Comparison of ENCODE assay signal across 10 cellular contexts in the genomic region with DNA sequence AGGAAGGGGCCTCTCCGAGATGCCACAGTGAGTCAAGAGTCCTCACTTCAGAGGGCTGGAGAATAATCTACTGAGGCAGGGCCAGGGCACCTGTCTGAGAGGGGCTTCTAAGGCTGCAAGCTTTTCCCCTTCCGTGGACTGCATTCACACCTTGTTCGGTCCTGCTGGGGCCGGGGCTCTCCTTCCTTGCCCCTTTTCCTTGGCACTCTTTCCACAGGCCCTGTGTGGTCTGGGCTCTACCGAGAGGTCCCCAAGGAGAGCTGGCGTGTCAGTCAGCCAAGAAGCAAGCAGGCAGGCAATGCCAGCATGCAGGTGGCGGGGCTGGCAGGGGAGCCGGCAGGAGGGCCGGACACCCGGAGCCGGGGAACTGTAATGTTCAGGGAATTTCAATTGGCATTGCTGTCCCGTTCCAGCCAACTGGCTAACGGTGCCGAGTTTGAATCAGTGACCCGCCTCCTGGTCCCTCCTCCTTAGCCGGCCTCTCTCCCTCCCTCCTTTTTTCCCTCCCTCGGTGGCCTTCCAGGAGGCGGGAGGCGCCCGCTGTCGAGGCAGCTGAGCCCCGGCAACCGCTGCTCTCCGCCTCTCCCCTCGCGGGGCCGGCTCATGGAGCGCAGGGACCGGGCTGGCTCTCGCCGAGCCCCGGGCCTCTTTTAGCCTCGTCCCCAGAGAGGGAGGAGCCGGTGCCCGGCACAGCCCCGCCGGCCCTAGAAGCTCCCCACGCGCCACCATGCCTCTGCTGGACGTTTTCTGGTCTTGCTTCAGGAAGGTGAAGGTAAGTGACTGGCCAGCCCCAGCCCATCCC. TPM values are rescaled to one million over a fixed set of nuclear protein-coding genes. Genes with fewer than 3 reads are reported as not detected.
DNase-seq lines count a peak whose midpoint lies in the region; ATAC-seq and TF ChIP-seq lines count a peak whose summit lies in the region.
"Had no signal": no experiment of that assay in that cellular context is flagged by ENCODE, and none has a peak within 500 bp of the region (broad histone marks: within the 10 kb centered on the region; RNA-seq: fewer than 3 reads in every experiment).

A gene with protein sequence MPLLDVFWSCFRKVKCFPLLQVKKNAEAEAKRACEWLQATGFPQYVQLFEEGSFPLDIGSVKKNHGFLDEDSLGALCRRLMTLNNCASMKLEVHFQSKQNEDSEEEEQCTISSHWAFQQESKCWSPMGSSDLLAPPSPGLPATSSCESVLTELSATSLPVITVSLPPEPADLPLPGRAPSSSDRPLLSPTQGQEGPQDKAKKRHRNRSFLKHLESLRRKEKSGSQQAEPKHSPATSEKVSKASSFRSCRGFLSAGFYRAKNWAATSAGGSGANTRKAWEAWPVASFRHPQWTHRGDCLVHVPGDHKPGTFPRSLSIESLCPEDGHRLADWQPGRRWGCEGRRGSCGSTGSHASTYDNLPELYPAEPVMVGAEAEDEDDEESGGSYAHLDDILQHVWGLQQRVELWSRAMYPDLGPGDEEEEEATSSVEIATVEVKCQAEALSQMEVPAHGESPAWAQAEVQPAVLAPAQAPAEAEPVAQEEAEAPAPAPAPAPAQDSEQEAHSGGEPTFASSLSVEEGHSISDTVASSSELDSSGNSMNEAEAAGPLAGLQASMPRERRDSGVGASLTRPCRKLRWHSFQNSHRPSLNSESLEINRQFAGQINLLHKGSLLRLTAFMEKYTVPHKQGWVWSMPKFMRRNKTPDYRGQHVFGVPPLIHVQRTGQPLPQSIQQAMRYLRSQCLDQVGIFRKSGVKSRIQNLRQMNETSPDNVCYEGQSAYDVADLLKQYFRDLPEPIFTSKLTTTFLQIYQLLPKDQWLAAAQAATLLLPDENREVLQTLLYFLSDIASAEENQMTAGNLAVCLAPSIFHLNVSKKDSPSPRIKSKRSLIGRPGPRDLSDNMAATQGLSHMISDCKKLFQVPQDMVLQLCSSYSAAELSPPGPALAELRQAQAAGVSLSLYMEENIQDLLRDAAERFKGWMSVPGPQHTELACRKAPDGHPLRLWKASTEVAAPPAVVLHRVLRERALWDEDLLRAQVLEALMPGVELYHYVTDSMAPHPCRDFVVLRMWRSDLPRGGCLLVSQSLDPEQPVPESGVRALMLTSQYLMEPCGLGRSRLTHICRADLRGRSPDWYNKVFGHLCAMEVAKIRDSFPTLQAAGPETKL (plus strand): TSS at position 511 of the 802 bp plus-strand sequence. CDS start 217 bp downstream, at position 728.

- in situ Hi-C loops in transverse colon (cut with MboI; ENCODE audit: low pct_ligation_motif_present in 1 of 4, low pct_unique_long_range_greater_than_20kb in 1 of 4, low sequenced_read_pairs in 3 of 4), result no loop called here

- peaks cover 5% of the 10 kb centered on the region for H3K27me3 Mint-ChIP-seq in glutamatergic neuron (ENCODE audit: unreplicated experiment)

- no peaks in the 10 kb centered on the region for H3K27me3 ChIP-seq in prostate gland (replicated peaks; ENCODE audit: insufficient read depth)
- no peaks in the 10 kb centered on the region for H3K27me3 ChIP-seq in transverse colon

- ATAC-seq in stimulated activated effector memory CD8-positive, alpha-beta T cell treated with anti-CD3 and anti-CD28 coated beads, Interleukin-12 subunit alpha, Interleukin-12 subunit beta, amount 100 ng/mL, for 72 hours, result no peak
- no peak for ATAC-seq in HG02798 (IDR thresholded peaks at IDR 0.05; ENCODE audit: poor library complexity, unreplicated experiment)

- no peaks in the 10 kb centered on the region for H3K36me3 Mint-ChIP-seq in glutamatergic neuron (ENCODE audit: unreplicated experiment)
- no peaks in the 10 kb centered on the region for H3K36me3 Mint-ChIP-seq in stimulated activated effector memory CD8-positive, alpha-beta T cell treated with anti-CD3 and anti-CD28 coated beads, Interleukin-12 subunit alpha, Interleukin-12 subunit beta, amount 100 ng/mL, for 72 hours

- DNase-seq in DMS114 treated with DMSO at 0.1 percent for 48 hours (lab: John Stamatoyannopoulos, UW; ENCODE audit: unreplicated experiment) (peak; percentile 20), SW480 (ENCODE audit: low spot score) (peak; percentile 45), glutamatergic neuron (peak; percentile 49), prostate gland (ENCODE audit: low spot score) (no peak), transverse colon (no peak)
- DNase-seq in stimulated activated effector memory CD8-positive, alpha-beta T cell treated with anti-CD3 and anti-CD28 coated beads, Interleukin-12 subunit alpha, Interleukin-12 subunit beta, amount 100 ng/mL, for 72 hours (ENCODE audit: low spot score in 2 of 2), result no peak
- no peak for DNase-seq in activated CD8-positive, alpha-beta memory T cell treated with anti-CD3 and anti-CD28 coated beads, Interleukin-2, amount 50 U/mL, for 4 hours
- DNase-seq: activated CD4-positive, alpha-beta T cell treated with anti-CD3 and anti-CD28 coated beads, Interleukin-2, amount 50 U/mL, for 48 hours; occipital lobe had no signal

- TF ChIP-seq POLR2A in prostate gland (IDR thresholded peaks at IDR 0.05), result no peak
- no peak for TF ChIP-seq POLR2A in transverse colon (IDR thresholded peaks at IDR 0.05)

- H3K27ac Mint-ChIP-seq in glutamatergic neuron (ENCODE audit: unreplicated experiment), result no peak within 1 kb of the TSS
- H3K27ac Mint-ChIP-seq in stimulated activated effector memory CD8-positive, alpha-beta T cell treated with anti-CD3 and anti-CD28 coated beads, Interleukin-12 subunit alpha, Interleukin-12 subunit beta, amount 100 ng/mL, for 72 hours, result no peak within 1 kb of the TSS

- H3K27ac ChIP-seq in prostate gland, result no peak within 1 kb of the TSS
- H3K27ac ChIP-seq in transverse colon, result no peak within 1 kb of the TSS

- TF ChIP-seq EP300 in transverse colon (IDR thresholded peaks at IDR 0.05; ENCODE audit: low read depth), result no peak

- H3K36me3 ChIP-seq in prostate gland, result no peaks in the 10 kb centered on the region
- H3K36me3 ChIP-seq in transverse colon, result no peaks in the 10 kb centered on the region

- no peak for TF ChIP-seq CTCF in glutamatergic neuron (IDR thresholded peaks at IDR 0.05; ENCODE audit: partially characterized antibody, unreplicated experiment)
- no peak for TF ChIP-seq CTCF in prostate gland (IDR thresholded peaks at IDR 0.05)
- TF ChIP-seq CTCF in transverse colon (IDR thresholded peaks at IDR 0.05), result no peak

- 12% methylated on average over 18 of the region's 40 CpGs for WGBS in prostate gland
- 59% methylated on average over 36 of the region's 40 CpGs; no CpG with 5 or more reads in 1 of the 2 donors for WGBS in transverse colon (ENCODE audit: low coverage in 1 of 2), 2 donors

- intact Hi-C loops in prostate gland (cut with DNase I) (no loop called here), transverse colon (cut with DNase I; ENCODE audit: low total_unique reads) (no loop called here)

- H3K4me3 ChIP-seq in prostate gland (peak within 1 kb of the TSS; percentile 15 to 19), transverse colon (peak within 1 kb of the TSS in 1 of 4 donors; percentile 27)

- H3K9me3 Mint-ChIP-seq in glutamatergic neuron (ENCODE audit: unreplicated experiment), result no peaks in the 10 kb centered on the region
- H3K9me3 Mint-ChIP-seq in stimulated activated effector memory CD8-positive, alpha-beta T cell treated with anti-CD3 and anti-CD28 coated beads, Interleukin-12 subunit alpha, Interleukin-12 subunit beta, amount 100 ng/mL, for 72 hours, result no peaks in the 10 kb centered on the region

- H3K9me3 ChIP-seq in prostate gland (no peaks in the 10 kb centered on the region), transverse colon (no peaks in the 10 kb centered on the region)

- no peak within 1 kb of the TSS for H3K4me3 Mint-ChIP-seq in glutamatergic neuron (ENCODE audit: unreplicated experiment)
- H3K4me3 Mint-ChIP-seq in stimulated activated effector memory CD8-positive, alpha-beta T cell treated with anti-CD3 and anti-CD28 coated beads, Interleukin-12 subunit alpha, Interleukin-12 subunit beta, amount 100 ng/mL, for 72 hours, result no peak within 1 kb of the TSS

- peaks cover 4% of the 10 kb centered on the region for H3K4me1 Mint-ChIP-seq in glutamatergic neuron (ENCODE audit: low read depth, unreplicated experiment)
- no peaks in the 10 kb centered on the region for H3K4me1 Mint-ChIP-seq in stimulated activated effector memory CD8-positive, alpha-beta T cell treated with anti-CD3 and anti-CD28 coated beads, Interleukin-12 subunit alpha, Interleukin-12 subunit beta, amount 100 ng/mL, for 72 hours

- H3K4me1 ChIP-seq in prostate gland (replicated peaks), result no peaks in the 10 kb centered on the region
- no peaks in the 10 kb centered on the region for H3K4me1 ChIP-seq in transverse colon

RNA-seq across cellular contexts. Expression of the gene that starts here (rescaled TPM):
- total RNA-seq in glutamatergic neuron (ENCODE audit: unreplicated experiment), result 1.1 TPM
- total RNA-seq in prostate gland, result 10 to 100 TPM in 1 of 2 donors, 1 to 10 TPM in 1; 5.6 to 14.3 TPM
- 10 to 100 TPM in 1 of 4 donors, 1 to 10 TPM in 2, under 1 TPM in 1; 0.60 to 11.6 (median 3.2) TPM for total RNA-seq in transverse colon

Comparison
In these comparisons a context has a peak if more than half of its experiments do, and no peak if none do; other contexts are left out.
1. DNase-seq: peak in DMS114 treated with DMSO at 0.1 percent for 48 hours (single experiment), SW480 (single experiment) and glutamatergic neuron (single experiment); none in prostate gland (single experiment), transverse colon (single experiment), stimulated activated effector memory CD8-positive, alpha-beta T cell treated with anti-CD3 and anti-CD28 coated beads, Interleukin-12 subunit alpha, Interleukin-12 subunit beta, amount 100 ng/mL, for 72 hours (0 of 2) and activated CD8-positive, alpha-beta memory T cell treated with anti-CD3 and anti-CD28 coated beads, Interleukin-2, amount 50 U/mL, for 4 hours (single experiment).